ENCODE assay signal across 1 cellular context in the genomic region with DNA sequence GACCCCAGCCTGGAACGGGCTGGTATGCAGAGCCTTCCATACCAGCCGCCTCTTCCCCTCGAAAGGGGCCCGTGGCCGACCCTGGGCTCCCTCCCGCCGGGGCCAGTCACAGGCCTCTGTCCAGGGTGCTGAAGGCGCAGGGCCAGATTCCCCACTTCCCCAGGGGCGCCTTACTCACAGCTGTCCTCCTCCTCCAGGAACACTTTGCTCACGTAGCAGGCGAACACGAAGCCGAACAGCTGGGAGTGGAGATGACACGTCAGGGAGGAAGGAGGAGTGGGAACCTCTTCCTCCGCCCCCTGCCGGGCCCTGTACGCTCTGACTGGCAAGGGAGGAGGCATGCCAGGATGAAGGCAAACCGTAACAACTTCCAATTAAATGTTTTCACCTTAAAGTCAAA.
TF ChIP-seq lines count a peak whose summit lies in the region.

No MANE protein-coding gene starts in this region.

TF ChIP-seq in HepG2, 621 proteins besides CTCF, POLR2A, EP300 and RAD21 (continued from another document and continues in another):
- TF ChIP-seq, protein P1, sequence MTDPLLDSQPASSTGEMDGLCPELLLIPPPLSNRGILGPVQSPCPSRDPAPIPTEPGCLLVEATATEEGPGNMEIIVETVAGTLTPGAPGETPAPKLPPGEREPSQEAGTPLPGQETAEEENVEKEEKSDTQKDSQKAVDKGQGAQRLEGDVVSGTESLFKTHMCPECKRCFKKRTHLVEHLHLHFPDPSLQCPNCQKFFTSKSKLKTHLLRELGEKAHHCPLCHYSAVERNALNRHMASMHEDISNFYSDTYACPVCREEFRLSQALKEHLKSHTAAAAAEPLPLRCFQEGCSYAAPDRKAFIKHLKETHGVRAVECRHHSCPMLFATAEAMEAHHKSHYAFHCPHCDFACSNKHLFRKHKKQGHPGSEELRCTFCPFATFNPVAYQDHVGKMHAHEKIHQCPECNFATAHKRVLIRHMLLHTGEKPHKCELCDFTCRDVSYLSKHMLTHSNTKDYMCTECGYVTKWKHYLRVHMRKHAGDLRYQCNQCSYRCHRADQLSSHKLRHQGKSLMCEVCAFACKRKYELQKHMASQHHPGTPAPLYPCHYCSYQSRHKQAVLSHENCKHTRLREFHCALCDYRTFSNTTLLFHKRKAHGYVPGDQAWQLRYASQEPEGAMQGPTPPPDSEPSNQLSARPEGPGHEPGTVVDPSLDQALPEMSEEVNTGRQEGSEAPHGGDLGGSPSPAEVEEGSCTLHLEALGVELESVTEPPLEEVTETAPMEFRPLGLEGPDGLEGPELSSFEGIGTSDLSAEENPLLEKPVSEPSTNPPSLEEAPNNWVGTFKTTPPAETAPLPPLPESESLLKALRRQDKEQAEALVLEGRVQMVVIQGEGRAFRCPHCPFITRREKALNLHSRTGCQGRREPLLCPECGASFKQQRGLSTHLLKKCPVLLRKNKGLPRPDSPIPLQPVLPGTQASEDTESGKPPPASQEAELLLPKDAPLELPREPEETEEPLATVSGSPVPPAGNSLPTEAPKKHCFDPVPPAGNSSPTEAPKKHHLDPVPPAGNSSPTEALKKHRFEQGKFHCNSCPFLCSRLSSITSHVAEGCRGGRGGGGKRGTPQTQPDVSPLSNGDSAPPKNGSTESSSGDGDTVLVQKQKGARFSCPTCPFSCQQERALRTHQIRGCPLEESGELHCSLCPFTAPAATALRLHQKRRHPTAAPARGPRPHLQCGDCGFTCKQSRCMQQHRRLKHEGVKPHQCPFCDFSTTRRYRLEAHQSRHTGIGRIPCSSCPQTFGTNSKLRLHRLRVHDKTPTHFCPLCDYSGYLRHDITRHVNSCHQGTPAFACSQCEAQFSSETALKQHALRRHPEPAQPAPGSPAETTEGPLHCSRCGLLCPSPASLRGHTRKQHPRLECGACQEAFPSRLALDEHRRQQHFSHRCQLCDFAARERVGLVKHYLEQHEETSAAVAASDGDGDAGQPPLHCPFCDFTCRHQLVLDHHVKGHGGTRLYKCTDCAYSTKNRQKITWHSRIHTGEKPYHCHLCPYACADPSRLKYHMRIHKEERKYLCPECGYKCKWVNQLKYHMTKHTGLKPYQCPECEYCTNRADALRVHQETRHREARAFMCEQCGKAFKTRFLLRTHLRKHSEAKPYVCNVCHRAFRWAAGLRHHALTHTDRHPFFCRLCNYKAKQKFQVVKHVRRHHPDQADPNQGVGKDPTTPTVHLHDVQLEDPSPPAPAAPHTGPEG (CRISPR knock-in tag; IDR thresholded peaks at IDR 0.05) = peak; percentile 37; the same call in 1 of the 2 replicates
- peak; percentile 87 for TF ChIP-seq BORCS8-MEF2B (CRISPR knock-in tag; IDR thresholded peaks at IDR 0.05)
- TF ChIP-seq, protein P2, sequence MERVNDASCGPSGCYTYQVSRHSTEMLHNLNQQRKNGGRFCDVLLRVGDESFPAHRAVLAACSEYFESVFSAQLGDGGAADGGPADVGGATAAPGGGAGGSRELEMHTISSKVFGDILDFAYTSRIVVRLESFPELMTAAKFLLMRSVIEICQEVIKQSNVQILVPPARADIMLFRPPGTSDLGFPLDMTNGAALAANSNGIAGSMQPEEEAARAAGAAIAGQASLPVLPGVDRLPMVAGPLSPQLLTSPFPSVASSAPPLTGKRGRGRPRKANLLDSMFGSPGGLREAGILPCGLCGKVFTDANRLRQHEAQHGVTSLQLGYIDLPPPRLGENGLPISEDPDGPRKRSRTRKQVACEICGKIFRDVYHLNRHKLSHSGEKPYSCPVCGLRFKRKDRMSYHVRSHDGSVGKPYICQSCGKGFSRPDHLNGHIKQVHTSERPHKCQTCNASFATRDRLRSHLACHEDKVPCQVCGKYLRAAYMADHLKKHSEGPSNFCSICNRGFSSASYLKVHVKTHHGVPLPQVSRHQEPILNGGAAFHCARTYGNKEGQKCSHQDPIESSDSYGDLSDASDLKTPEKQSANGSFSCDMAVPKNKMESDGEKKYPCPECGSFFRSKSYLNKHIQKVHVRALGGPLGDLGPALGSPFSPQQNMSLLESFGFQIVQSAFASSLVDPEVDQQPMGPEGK (CRISPR knock-in tag; IDR thresholded peaks at IDR 0.05) = peak; percentile 57; the same call in 1 of the 2 replicates
- peak; percentile 73; the same call in 1 of the 2 replicates for TF ChIP-seq ATF7-NPFF (CRISPR knock-in tag; IDR thresholded peaks at IDR 0.05; ENCODE audit: low read depth)
- TF ChIP-seq ZNF343 (CRISPR knock-in tag; IDR thresholded peaks at IDR 0.05) = no peak
- 0 out of 2 replicates have a peak, but pooled peaks have one; percentile 20 for TF ChIP-seq BRCA1 (CRISPR knock-in tag; IDR thresholded peaks at IDR 0.05)
- peak; percentile 92; the same call in 1 of the 2 replicates for TF ChIP-seq ZNF446 (CRISPR knock-in tag; IDR thresholded peaks at IDR 0.05)
- no peak for TF ChIP-seq RFXAP (CRISPR knock-in tag; IDR thresholded peaks at IDR 0.05; ENCODE audit: borderline replicate concordance)
- TF ChIP-seq, protein P3, sequence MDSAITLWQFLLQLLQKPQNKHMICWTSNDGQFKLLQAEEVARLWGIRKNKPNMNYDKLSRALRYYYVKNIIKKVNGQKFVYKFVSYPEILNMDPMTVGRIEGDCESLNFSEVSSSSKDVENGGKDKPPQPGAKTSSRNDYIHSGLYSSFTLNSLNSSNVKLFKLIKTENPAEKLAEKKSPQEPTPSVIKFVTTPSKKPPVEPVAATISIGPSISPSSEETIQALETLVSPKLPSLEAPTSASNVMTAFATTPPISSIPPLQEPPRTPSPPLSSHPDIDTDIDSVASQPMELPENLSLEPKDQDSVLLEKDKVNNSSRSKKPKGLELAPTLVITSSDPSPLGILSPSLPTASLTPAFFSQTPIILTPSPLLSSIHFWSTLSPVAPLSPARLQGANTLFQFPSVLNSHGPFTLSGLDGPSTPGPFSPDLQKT (CRISPR knock-in tag; IDR thresholded peaks at IDR 0.05; ENCODE audit: borderline replicate concordance) = no peak
- TF ChIP-seq ZNF138 (CRISPR knock-in tag; IDR thresholded peaks at IDR 0.05; ENCODE audit: low read depth) = peak; percentile 70; the same call in 1 of the 2 replicates
- no peak for TF ChIP-seq ZNF619 (CRISPR knock-in tag; IDR thresholded peaks at IDR 0.05)
- TF ChIP-seq, protein P4, sequence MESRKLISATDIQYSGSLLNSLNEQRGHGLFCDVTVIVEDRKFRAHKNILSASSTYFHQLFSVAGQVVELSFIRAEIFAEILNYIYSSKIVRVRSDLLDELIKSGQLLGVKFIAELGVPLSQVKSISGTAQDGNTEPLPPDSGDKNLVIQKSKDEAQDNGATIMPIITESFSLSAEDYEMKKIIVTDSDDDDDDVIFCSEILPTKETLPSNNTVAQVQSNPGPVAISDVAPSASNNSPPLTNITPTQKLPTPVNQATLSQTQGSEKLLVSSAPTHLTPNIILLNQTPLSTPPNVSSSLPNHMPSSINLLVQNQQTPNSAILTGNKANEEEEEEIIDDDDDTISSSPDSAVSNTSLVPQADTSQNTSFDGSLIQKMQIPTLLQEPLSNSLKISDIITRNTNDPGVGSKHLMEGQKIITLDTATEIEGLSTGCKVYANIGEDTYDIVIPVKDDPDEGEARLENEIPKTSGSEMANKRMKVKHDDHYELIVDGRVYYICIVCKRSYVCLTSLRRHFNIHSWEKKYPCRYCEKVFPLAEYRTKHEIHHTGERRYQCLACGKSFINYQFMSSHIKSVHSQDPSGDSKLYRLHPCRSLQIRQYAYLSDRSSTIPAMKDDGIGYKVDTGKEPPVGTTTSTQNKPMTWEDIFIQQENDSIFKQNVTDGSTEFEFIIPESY (CRISPR knock-in tag; IDR thresholded peaks at IDR 0.05) = no peak
- TF ChIP-seq, protein P5, sequence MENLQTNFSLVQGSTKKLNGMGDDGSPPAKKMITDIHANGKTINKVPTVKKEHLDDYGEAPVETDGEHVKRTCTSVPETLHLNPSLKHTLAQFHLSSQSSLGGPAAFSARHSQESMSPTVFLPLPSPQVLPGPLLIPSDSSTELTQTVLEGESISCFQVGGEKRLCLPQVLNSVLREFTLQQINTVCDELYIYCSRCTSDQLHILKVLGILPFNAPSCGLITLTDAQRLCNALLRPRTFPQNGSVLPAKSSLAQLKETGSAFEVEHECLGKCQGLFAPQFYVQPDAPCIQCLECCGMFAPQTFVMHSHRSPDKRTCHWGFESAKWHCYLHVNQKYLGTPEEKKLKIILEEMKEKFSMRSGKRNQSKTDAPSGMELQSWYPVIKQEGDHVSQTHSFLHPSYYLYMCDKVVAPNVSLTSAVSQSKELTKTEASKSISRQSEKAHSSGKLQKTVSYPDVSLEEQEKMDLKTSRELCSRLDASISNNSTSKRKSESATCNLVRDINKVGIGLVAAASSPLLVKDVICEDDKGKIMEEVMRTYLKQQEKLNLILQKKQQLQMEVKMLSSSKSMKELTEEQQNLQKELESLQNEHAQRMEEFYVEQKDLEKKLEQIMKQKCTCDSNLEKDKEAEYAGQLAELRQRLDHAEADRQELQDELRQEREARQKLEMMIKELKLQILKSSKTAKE (CRISPR knock-in tag; IDR thresholded peaks at IDR 0.05; ENCODE audit: borderline replicate concordance) = 0 out of 2 replicates have a peak, but pooled peaks have one; percentile 27
- TF ChIP-seq HOXA3 (CRISPR knock-in tag; IDR thresholded peaks at IDR 0.05) = peak; percentile 13; the same call in 1 of the 2 replicates
- TF ChIP-seq, protein P6, sequence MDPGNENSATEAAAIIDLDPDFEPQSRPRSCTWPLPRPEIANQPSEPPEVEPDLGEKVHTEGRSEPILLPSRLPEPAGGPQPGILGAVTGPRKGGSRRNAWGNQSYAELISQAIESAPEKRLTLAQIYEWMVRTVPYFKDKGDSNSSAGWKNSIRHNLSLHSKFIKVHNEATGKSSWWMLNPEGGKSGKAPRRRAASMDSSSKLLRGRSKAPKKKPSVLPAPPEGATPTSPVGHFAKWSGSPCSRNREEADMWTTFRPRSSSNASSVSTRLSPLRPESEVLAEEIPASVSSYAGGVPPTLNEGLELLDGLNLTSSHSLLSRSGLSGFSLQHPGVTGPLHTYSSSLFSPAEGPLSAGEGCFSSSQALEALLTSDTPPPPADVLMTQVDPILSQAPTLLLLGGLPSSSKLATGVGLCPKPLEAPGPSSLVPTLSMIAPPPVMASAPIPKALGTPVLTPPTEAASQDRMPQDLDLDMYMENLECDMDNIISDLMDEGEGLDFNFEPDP (CRISPR knock-in tag; conservative IDR thresholded peaks at IDR 0.05) = 0 out of 2 replicates have a peak, but pooled peaks have one; percentile 66
- TF ChIP-seq ZNF768 (CRISPR knock-in tag; IDR thresholded peaks at IDR 0.05) = peak; percentile 50; the same call in 1 of the 2 replicates
- peak; percentile 44; the same call in 1 of the 2 replicates for TF ChIP-seq RXRB (CRISPR knock-in tag; IDR thresholded peaks at IDR 0.05; ENCODE audit: borderline replicate concordance)
- TF ChIP-seq ZNF44 (CRISPR knock-in tag; IDR thresholded peaks at IDR 0.05) = no peak
- peak; percentile 93 for TF ChIP-seq HES4 (CRISPR knock-in tag; IDR thresholded peaks at IDR 0.05; ENCODE audit: borderline replicate concordance)
- TF ChIP-seq FOXK1 (CRISPR knock-in tag; IDR thresholded peaks at IDR 0.05; ENCODE audit: borderline replicate concordance, low read depth) = peak; percentile 73; the same call in 1 of the 2 replicates
- 0 out of 2 replicates have a peak, but pooled peaks have one; percentile 50 for TF ChIP-seq ZBTB42 (CRISPR knock-in tag; IDR thresholded peaks at IDR 0.05)
- no peak for TF ChIP-seq ZNF543 (CRISPR knock-in tag; IDR thresholded peaks at IDR 0.05)
- TF ChIP-seq, protein P7, sequence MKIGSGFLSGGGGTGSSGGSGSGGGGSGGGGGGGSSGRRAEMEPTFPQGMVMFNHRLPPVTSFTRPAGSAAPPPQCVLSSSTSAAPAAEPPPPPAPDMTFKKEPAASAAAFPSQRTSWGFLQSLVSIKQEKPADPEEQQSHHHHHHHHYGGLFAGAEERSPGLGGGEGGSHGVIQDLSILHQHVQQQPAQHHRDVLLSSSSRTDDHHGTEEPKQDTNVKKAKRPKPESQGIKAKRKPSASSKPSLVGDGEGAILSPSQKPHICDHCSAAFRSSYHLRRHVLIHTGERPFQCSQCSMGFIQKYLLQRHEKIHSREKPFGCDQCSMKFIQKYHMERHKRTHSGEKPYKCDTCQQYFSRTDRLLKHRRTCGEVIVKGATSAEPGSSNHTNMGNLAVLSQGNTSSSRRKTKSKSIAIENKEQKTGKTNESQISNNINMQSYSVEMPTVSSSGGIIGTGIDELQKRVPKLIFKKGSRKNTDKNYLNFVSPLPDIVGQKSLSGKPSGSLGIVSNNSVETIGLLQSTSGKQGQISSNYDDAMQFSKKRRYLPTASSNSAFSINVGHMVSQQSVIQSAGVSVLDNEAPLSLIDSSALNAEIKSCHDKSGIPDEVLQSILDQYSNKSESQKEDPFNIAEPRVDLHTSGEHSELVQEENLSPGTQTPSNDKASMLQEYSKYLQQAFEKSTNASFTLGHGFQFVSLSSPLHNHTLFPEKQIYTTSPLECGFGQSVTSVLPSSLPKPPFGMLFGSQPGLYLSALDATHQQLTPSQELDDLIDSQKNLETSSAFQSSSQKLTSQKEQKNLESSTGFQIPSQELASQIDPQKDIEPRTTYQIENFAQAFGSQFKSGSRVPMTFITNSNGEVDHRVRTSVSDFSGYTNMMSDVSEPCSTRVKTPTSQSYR (CRISPR knock-in tag; IDR thresholded peaks at IDR 0.05; ENCODE audit: borderline replicate concordance) = 0 out of 2 replicates have a peak, but pooled peaks have one; percentile 15
- TF ChIP-seq RORA (CRISPR knock-in tag; IDR thresholded peaks at IDR 0.05) = no peak
- TF ChIP-seq YEATS2 (CRISPR knock-in tag; IDR thresholded peaks at IDR 0.05; ENCODE audit: borderline replicate concordance) = peak; percentile 54; the same call in 1 of the 2 replicates
- 0 out of 2 replicates have a peak, but pooled peaks have one; percentile 9 for TF ChIP-seq XBP1 (CRISPR knock-in tag; IDR thresholded peaks at IDR 0.05)
- TF ChIP-seq, protein P8, sequence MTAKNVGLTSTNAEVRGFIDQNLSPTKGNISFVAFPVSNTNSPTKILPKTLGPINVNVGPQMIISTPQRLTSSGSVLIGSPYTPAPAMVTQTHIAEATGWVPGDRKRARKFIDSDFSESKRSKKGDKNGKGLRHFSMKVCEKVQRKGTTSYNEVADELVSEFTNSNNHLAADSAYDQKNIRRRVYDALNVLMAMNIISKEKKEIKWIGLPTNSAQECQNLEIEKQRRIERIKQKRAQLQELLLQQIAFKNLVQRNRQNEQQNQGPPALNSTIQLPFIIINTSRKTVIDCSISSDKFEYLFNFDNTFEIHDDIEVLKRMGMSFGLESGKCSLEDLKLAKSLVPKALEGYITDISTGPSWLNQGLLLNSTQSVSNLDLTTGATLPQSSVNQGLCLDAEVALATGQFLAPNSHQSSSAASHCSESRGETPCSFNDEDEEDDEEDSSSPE (CRISPR knock-in tag; IDR thresholded peaks at IDR 0.05) = peak; percentile 65; the same call in 1 of the 2 replicates
- no peak for TF ChIP-seq CREM (IDR thresholded peaks at IDR 0.05)
- TF ChIP-seq CREM (CRISPR knock-in tag; IDR thresholded peaks at IDR 0.05) = no peak
- no peak for TF ChIP-seq NFE2L1 (CRISPR knock-in tag; IDR thresholded peaks at IDR 0.05; ENCODE audit: borderline replicate concordance)
- TF ChIP-seq ZNF317 (CRISPR knock-in tag; IDR thresholded peaks at IDR 0.05) = peak; percentile 69; the same call in 1 of the 2 replicates
- no peak for TF ChIP-seq PRPF4 (IDR thresholded peaks at IDR 0.05; ENCODE audit: low read depth, low read length, poor library complexity, severe bottlenecking)
- TF ChIP-seq SUZ12 (IDR thresholded peaks at IDR 0.05; ENCODE audit: low read depth, low read length) = no peak
- no peak for TF ChIP-seq GATAD2A (CRISPR knock-in tag; IDR thresholded peaks at IDR 0.05)
- TF ChIP-seq, protein P9, sequence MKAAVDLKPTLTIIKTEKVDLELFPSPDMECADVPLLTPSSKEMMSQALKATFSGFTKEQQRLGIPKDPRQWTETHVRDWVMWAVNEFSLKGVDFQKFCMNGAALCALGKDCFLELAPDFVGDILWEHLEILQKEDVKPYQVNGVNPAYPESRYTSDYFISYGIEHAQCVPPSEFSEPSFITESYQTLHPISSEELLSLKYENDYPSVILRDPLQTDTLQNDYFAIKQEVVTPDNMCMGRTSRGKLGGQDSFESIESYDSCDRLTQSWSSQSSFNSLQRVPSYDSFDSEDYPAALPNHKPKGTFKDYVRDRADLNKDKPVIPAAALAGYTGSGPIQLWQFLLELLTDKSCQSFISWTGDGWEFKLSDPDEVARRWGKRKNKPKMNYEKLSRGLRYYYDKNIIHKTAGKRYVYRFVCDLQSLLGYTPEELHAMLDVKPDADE (CRISPR knock-in tag; IDR thresholded peaks at IDR 0.05) = no peak
